Comparison of ENCODE assay signal across 27 cellular contexts in the genomic region with DNA sequence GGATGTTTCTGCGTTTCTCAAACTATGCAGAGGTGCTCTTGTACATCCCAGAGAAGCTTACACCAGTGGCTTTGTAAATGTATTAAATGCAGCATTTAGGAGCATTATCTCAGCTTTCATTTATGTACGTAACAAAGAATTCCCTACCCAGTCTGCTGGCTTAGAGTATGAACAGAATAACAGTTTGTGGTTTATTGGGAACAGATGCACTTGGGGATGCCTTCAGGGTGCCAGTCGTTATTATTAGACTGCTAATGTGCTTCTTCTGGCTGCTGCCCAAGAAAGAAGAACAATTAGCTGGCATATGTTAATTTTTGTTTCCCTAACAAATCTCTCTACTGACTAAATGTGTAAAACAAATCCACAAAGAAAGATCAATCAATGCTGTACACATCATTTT.
DNase-seq lines count a peak whose midpoint lies in the region; ATAC-seq and TF ChIP-seq lines count a peak whose summit lies in the region.
"Had no signal": no experiment of that assay in that cellular context is flagged by ENCODE, and none has a peak within 500 bp of the region (broad histone marks: within the 10 kb centered on the region; RNA-seq: fewer than 3 reads in every experiment).

No MANE protein-coding gene starts in this region.

- H3F3A ChIP-seq in neural progenitor cell (ENCODE audit: low read depth), result no peaks in the 10 kb centered on the region

- H3K9me3 ChIP-seq in SJCRH30 (replicated peaks) (no peaks in the 10 kb centered on the region), OCI-LY7 (ENCODE audit: low read length) (no peaks in the 10 kb centered on the region), T-helper 17 cell (ENCODE audit: control insufficient read depth, low read length, poor library complexity, severe bottlenecking) (no peaks in the 10 kb centered on the region), neural progenitor cell (ENCODE audit: low read depth) (no peaks in the 10 kb centered on the region)
- H3K9me3 ChIP-seq: A549, Peyer's patch, thoracic aorta had no signal

- H3K9me3 Mint-ChIP-seq in neural progenitor cell, result no peaks in the 10 kb centered on the region
- H3K9me3 Mint-ChIP-seq: activated naive CD4-positive, alpha-beta T cell treated with anti-CD3 and anti-CD28 coated beads, Interleukin-2, amount 10 ng/mL, durations not matched to agents 7 days and 5 days; activated T-helper 1 cell treated with anti-CD3 and anti-CD28 coated beads, Interleukin-12 subunit alpha, Interleukin-12 subunit beta, Interleukin-2, Interleukin-4 antibody, amounts not matched to agents 30 ng/mL and 10 ng/mL and 1 ng/mL, durations not matched to agents 14 hours and 24 hours and 36 hours; CD4-positive, alpha-beta memory T cell; IgD-negative memory B cell; naive B cell had no signal

- H3K79me2 ChIP-seq in OCI-LY7 (ENCODE audit: insufficient read depth, low read depth, low read length) (no peaks in the 10 kb centered on the region), neural progenitor cell (ENCODE audit: low read depth) (no peaks in the 10 kb centered on the region)

- H3K36me3 Mint-ChIP-seq in T-helper 17 cell (ENCODE audit: low read depth), result no peaks in the 10 kb centered on the region
- no peaks in the 10 kb centered on the region for H3K36me3 Mint-ChIP-seq in neural progenitor cell
- H3K36me3 Mint-ChIP-seq: activated naive CD4-positive, alpha-beta T cell treated with anti-CD3 and anti-CD28 coated beads, Interleukin-2, amount 10 ng/mL, durations not matched to agents 7 days and 5 days; CD4-positive, alpha-beta memory T cell; IgD-negative memory B cell; naive B cell had no signal

- DNase-seq in NCI-H2107 treated with DMSO at 0.1 percent for 48 hours (lab: John Stamatoyannopoulos, UW; ENCODE audit: unreplicated experiment) (peak; percentile 77), NCI-H2107 (lab: John Stamatoyannopoulos, UW) (no peak), NCI-H2171 (lab: John Stamatoyannopoulos, UW) (peak; percentile 76), SJCRH30 (peak; percentile 63 to 88), OCI-LY7 (ENCODE audit: low spot score) (no peak), T-helper 17 cell (no peak), neural progenitor cell (ENCODE audit: low spot score) (no peak)
- DNase-seq: activated CD4-positive, alpha-beta T cell treated with anti-CD3 and anti-CD28 coated beads, Interleukin-2, amount 50 U/mL, for 48 hours; activated naive CD4-positive, alpha-beta T cell treated with anti-CD3 and anti-CD28 coated beads, Interleukin-2, amount 10 ng/mL, durations not matched to agents 7 days and 5 days; brain microvascular endothelial cell; CD4-positive, alpha-beta memory T cell; DMS153; head of caudate nucleus; left ventricle myocardium superior; naive B cell; NCI-H1048; NCI-H2227 treated with DMSO at 0.1 percent for 48 hours; Peyer's patch; stimulated activated CD4-positive, alpha-beta T cell treated with anti-CD3 and anti-CD28 coated beads, Interleukin-15, amount 100 ng/mL, for 24 hours; stimulated activated naive CD4-positive, alpha-beta T cell treated with Interleukin-2 at 50 U/mL for 16 hours had no signal

- H3K36me3 ChIP-seq in SJCRH30 (peaks cover 23% of the 10 kb centered on the region), OCI-LY7 (ENCODE audit: insufficient read depth, low read length) (no peaks in the 10 kb centered on the region), neural progenitor cell (no peaks in the 10 kb centered on the region)
- H3K36me3 ChIP-seq: brain microvascular endothelial cell, Peyer's patch, thoracic aorta had no signal

- ATAC-seq in HG02678 (IDR thresholded peaks at IDR 0.05; ENCODE audit: unreplicated experiment) (no peak), T-helper 17 cell (no peak)
- ATAC-seq: A549, left ventricle myocardium superior, sciatic nerve had no signal

- H3K27ac ChIP-seq in SJCRH30 (peak overlapping the region; percentile 25), OCI-LY7 (ENCODE audit: low read depth, low read length, poor library complexity, severe bottlenecking) (no peak overlapping the region), neural progenitor cell (no peak overlapping the region)
- H3K27ac ChIP-seq: A549, brain microvascular endothelial cell, Peyer's patch, thoracic aorta had no signal

- no TSS peak for BruUV-seq in OCI-LY7 (replicated peaks; lab: Mats Ljungman, UMichigan)

- H3K9me2 ChIP-seq in OCI-LY7 (ENCODE audit: insufficient read depth, low read length), result no peaks in the 10 kb centered on the region

- CTCF ChIA-PET in OCI-LY7 (lab: Charles Lee; ENCODE audit: unreplicated experiment), result no interaction called here

- H3K4me2 ChIP-seq in OCI-LY7 (ENCODE audit: low read length) (no peak overlapping the region), neural progenitor cell (no peak overlapping the region)
- H3K4me2 ChIP-seq: A549 had no signal

- no peak overlapping the region for H3K4me3 Mint-ChIP-seq in T-helper 17 cell
- H3K4me3 Mint-ChIP-seq in neural progenitor cell, result no peak overlapping the region
- H3K4me3 Mint-ChIP-seq: activated naive CD4-positive, alpha-beta T cell treated with anti-CD3 and anti-CD28 coated beads, Interleukin-2, amount 10 ng/mL, durations not matched to agents 7 days and 5 days; activated T-helper 1 cell treated with anti-CD3 and anti-CD28 coated beads, Interleukin-12 subunit alpha, Interleukin-12 subunit beta, Interleukin-2, Interleukin-4 antibody, amounts not matched to agents 30 ng/mL and 10 ng/mL and 1 ng/mL, durations not matched to agents 14 hours and 24 hours and 36 hours; CD4-positive, alpha-beta memory T cell; IgD-negative memory B cell; naive B cell had no signal

- no peak overlapping the region for H3K9ac ChIP-seq in neural progenitor cell

- no peak overlapping the region for H3K4me3 ChIP-seq in SJCRH30
- H3K4me3 ChIP-seq in OCI-LY7 (ENCODE audit: low read depth, low read length, poor library complexity, severe bottlenecking), result no peak overlapping the region
- H3K4me3 ChIP-seq in neural progenitor cell, result no peak overlapping the region
- H3K4me3 ChIP-seq: A549, Peyer's patch, thoracic aorta had no signal

- H4K20me1 ChIP-seq in OCI-LY7 (ENCODE audit: insufficient read depth, low read length) (no peaks in the 10 kb centered on the region), neural progenitor cell (ENCODE audit: low read depth) (no peaks in the 10 kb centered on the region)

- H3K27ac Mint-ChIP-seq in T-helper 17 cell, result no peak overlapping the region
- H3K27ac Mint-ChIP-seq in neural progenitor cell, result no peak overlapping the region
- H3K27ac Mint-ChIP-seq: activated naive CD4-positive, alpha-beta T cell treated with anti-CD3 and anti-CD28 coated beads, Interleukin-2, amount 10 ng/mL, durations not matched to agents 7 days and 5 days; activated T-helper 1 cell treated with anti-CD3 and anti-CD28 coated beads, Interleukin-12 subunit alpha, Interleukin-12 subunit beta, Interleukin-2, Interleukin-4 antibody, amounts not matched to agents 30 ng/mL and 10 ng/mL and 1 ng/mL, durations not matched to agents 14 hours and 24 hours and 36 hours; CD4-positive, alpha-beta memory T cell; IgD-negative memory B cell; naive B cell; progenitor cell of endocrine pancreas had no signal

- H2AFZ ChIP-seq in OCI-LY7 (ENCODE audit: low read length) (no peak overlapping the region), neural progenitor cell (replicated peaks) (no peak overlapping the region)

- TF ChIP-seq CTCF in OCI-LY7 (conservative IDR thresholded peaks at IDR 0.05; ENCODE audit: low read length) (no peak), neural progenitor cell (IDR thresholded peaks at IDR 0.05) (no peak)

- intact Hi-C loops in OCI-LY7 (cut with micrococcal nuclease; ENCODE audit: unreplicated experiment), result no loop called here

- H3K4me1 Mint-ChIP-seq in T-helper 17 cell, result no peaks in the 10 kb centered on the region
- peaks cover 15% of the 10 kb centered on the region for H3K4me1 Mint-ChIP-seq in neural progenitor cell
- H3K4me1 Mint-ChIP-seq: activated naive CD4-positive, alpha-beta T cell treated with anti-CD3 and anti-CD28 coated beads, Interleukin-2, amount 10 ng/mL, durations not matched to agents 7 days and 5 days; CD4-positive, alpha-beta memory T cell; IgD-negative memory B cell; naive B cell had no signal

- H3K4me1 ChIP-seq in SJCRH30, result peaks cover 19% of the 10 kb centered on the region
- H3K4me1 ChIP-seq in OCI-LY7 (ENCODE audit: insufficient read depth, low read length, poor library complexity, severe bottlenecking), result no peaks in the 10 kb centered on the region
- H3K4me1 ChIP-seq in neural progenitor cell, result peaks cover 10% of the 10 kb centered on the region
- H3K4me1 ChIP-seq: A549, Peyer's patch had no signal

- H3K27me3 ChIP-seq in SJCRH30 (no peaks in the 10 kb centered on the region), neural progenitor cell (no peaks in the 10 kb centered on the region)
- H3K27me3 ChIP-seq: brain microvascular endothelial cell, Peyer's patch had no signal

- POLR2A ChIA-PET in OCI-LY7 (lab: Charles Lee), result interaction anchor here (0.7 kb wide), 1 partner anchor 377 kb away, joined by 4 read pairs; no protein-coding TSS in a partner anchor

- H3K27me3 Mint-ChIP-seq in T-helper 17 cell (peaks cover 7% of the 10 kb centered on the region), neural progenitor cell (ENCODE audit: insufficient read depth, low read depth) (no peaks in the 10 kb centered on the region)
- H3K27me3 Mint-ChIP-seq: activated naive CD4-positive, alpha-beta T cell treated with anti-CD3 and anti-CD28 coated beads, Interleukin-2, amount 10 ng/mL, durations not matched to agents 7 days and 5 days; CD4-positive, alpha-beta memory T cell; IgD-negative memory B cell; naive B cell; progenitor cell of endocrine pancreas had no signal

Comparison
In these comparisons a context has a peak if more than half of its experiments do, and no peak if none do; other contexts are left out.
1. DNase-seq: peak in NCI-H2107 treated with DMSO at 0.1 percent for 48 hours (single experiment), NCI-H2171 (single experiment) and SJCRH30 (2 of 2); none in NCI-H2107 (single experiment), OCI-LY7 (single experiment), T-helper 17 cell (0 of 3) and neural progenitor cell (single experiment).